ENCODE assay signal across 30 cellular contexts in genomic region chr15:96232335-96232734, GRCh38.
DNase-seq lines count a peak whose midpoint lies in the region; ATAC-seq, FAIRE-seq and TF ChIP-seq lines count a peak whose summit lies in the region.
"Had no signal": no experiment of that assay in that cellular context is flagged by ENCODE, and none has a peak within 500 bp of the region (broad histone marks: within the 10 kb centered on the region; RNA-seq: fewer than 3 reads in every experiment).

No MANE protein-coding gene starts in this region.

- H3K27ac ChIP-seq in K562 (ENCODE audit: extremely low read depth, low read depth, low read length) (no peak overlapping the region), smooth muscle cell (ENCODE audit: low read depth) (peak overlapping the region; percentile 31), lower lobe of right lung (no peak overlapping the region)
- H3K27ac ChIP-seq: GM23248, KMS-11, SK-N-MC had no signal

- peaks cover 0 to 5% (median 0%) of the 10 kb centered on the region in 3 donors for H3K9me3 Mint-ChIP-seq in T-cell

- H3K4me3 Mint-ChIP-seq in T-cell: no peak overlapping the region
- H3K4me3 Mint-ChIP-seq: CD4-positive, alpha-beta memory T cell had no signal

- no peak for TF ChIP-seq RAD21 in K562 (CRISPR knock-in tag; conservative IDR thresholded peaks at IDR 0.05 in 1 of 2, IDR thresholded peaks at IDR 0.05 in 1 of 2)

- no peaks in the 10 kb centered on the region for H3K9me1 ChIP-seq in K562 (ENCODE audit: control insufficient read depth, insufficient read depth, low read length)

- no peaks in the 10 kb centered on the region for H3K36me3 ChIP-seq in K562 (ENCODE audit: control insufficient read depth, insufficient read depth, low read length)
- no peaks in the 10 kb centered on the region for H3K36me3 ChIP-seq in smooth muscle cell (ENCODE audit: low read depth)
- H3K36me3 ChIP-seq in lower lobe of right lung: no peaks in the 10 kb centered on the region

- TF ChIP-seq CTCF in K562 (IDR thresholded peaks at IDR 0.05 in 2 of 3, conservative IDR thresholded peaks at IDR 0.05 in 1 of 3; ENCODE audit: insufficient read depth in 2 of 3, low read depth in 1 of 3, low read length in 3 of 3) (no peak), smooth muscle cell (IDR thresholded peaks at IDR 0.05; ENCODE audit: borderline replicate concordance, insufficient read depth, poor library complexity, severe bottlenecking) (no peak), lower lobe of right lung (IDR thresholded peaks at IDR 0.05) (no peak)

- no peak overlapping the region for H3K4me3 ChIP-seq in K562
- no peak overlapping the region for H3K4me3 ChIP-seq in smooth muscle cell
- no peak overlapping the region for H3K4me3 ChIP-seq in lower lobe of right lung
- H3K4me3 ChIP-seq: GM23248, SK-N-MC had no signal

- in situ Hi-C loops in K562 (cut with MboI): no loop called here

- H3F3A ChIP-seq in smooth muscle cell (ENCODE audit: low read depth): no peaks in the 10 kb centered on the region

- H2AFZ ChIP-seq in K562 (ENCODE audit: low read depth, low read length) (peak overlapping the region; percentile 62), smooth muscle cell (ENCODE audit: low read depth) (no peak overlapping the region)
- H2AFZ ChIP-seq: GM23248 had no signal

- WGBS in K562 (ENCODE audit: insufficient coverage, low coverage, missing lambda C conversion rate): 58% methylated on average over 3 of the region's 3 CpGs
- WGBS in smooth muscle cell (ENCODE audit: low lambda C conversion rate): 82% methylated on average over 3 of the region's 3 CpGs

- intact Hi-C loops in K562 (cut with micrococcal nuclease) (no loop called here), lower lobe of right lung (cut with DNase I) (no loop called here)

- FAIRE-seq in K562 (lab: Jason Lieb, UNC): no peak
- FAIRE-seq: GM19239 had no signal

- BruUV-seq in K562 (replicated peaks; lab: Mats Ljungman, UMichigan): no TSS peak

- H3K9me3 ChIP-seq in K562 (replicated peaks; ENCODE audit: control insufficient read depth, insufficient read depth, low read depth, low read length) (no peaks in the 10 kb centered on the region), smooth muscle cell (replicated peaks; ENCODE audit: low read depth) (no peaks in the 10 kb centered on the region), lower lobe of right lung (no peaks in the 10 kb centered on the region)
- H3K9me3 ChIP-seq: Caco-2 had no signal

- no peaks in the 10 kb centered on the region for H3K36me3 Mint-ChIP-seq in T-cell
- H3K36me3 Mint-ChIP-seq: CD4-positive, alpha-beta memory T cell had no signal

- no peak overlapping the region for H3K9ac ChIP-seq in K562 (ENCODE audit: insufficient read depth in 1 of 2, low read depth in 2 of 2, low read length in 2 of 2)
- no peak overlapping the region for H3K9ac ChIP-seq in smooth muscle cell (ENCODE audit: low read depth)
- H3K9ac ChIP-seq: GM23248, KMS-11 had no signal

- DNase-seq in NCI-H1048 (lab: John Stamatoyannopoulos, UW) (peak; percentile 21), K562 (ENCODE audit: extremely low read depth in 1 of 4, low spot score in 3 of 4) (no peak), islet precursor cell (peak; percentile 64), smooth muscle cell (lab: John Stamatoyannopoulos, UW; ENCODE audit: unreplicated experiment) (no peak), T-cell (no peak), lower lobe of right lung (no peak), midbrain (lab: John Stamatoyannopoulos, UW) (no peak), NCI-H128 (lab: John Stamatoyannopoulos, UW; ENCODE audit: unreplicated experiment) (no peak)
- DNase-seq: C1 segment of cervical spinal cord; Caco-2; CD4-positive, alpha-beta memory T cell; DMS 273 treated with DMSO at 0.1 percent for 48 hours; DMS79; EL; GDM1; GM23248; H7; IMR-90; NCI-H1092; NCI-H1436 treated with DMSO at 0.1 percent for 48 hours; NCI-H187 treated with DMSO at 0.1 percent for 48 hours; NCI-H2171 treated with DMSO at 0.1 percent for 48 hours; NCI-H524 treated with DMSO at 0.1 percent for 48 hours; NCI-H774; SHP77 treated with DMSO at 0.1 percent for 48 hours; SW 1271 had no signal

- no peak for TF ChIP-seq POLR2A in K562 (conservative IDR thresholded peaks at IDR 0.05)

- H3K4me1 ChIP-seq in K562 (replicated peaks in 1 of 2; ENCODE audit: control insufficient read depth in 2 of 2, insufficient read depth in 2 of 2, low read length in 2 of 2): peaks cover 0 to 17% of the 10 kb centered on the region in 2 experiments; a peak in 4 of 5 replicates
- no peaks in the 10 kb centered on the region for H3K4me1 ChIP-seq in smooth muscle cell (ENCODE audit: low read depth)
- H3K4me1 ChIP-seq in lower lobe of right lung: no peaks in the 10 kb centered on the region

- H4K20me1 ChIP-seq in K562 (replicated peaks; ENCODE audit: control insufficient read depth, insufficient read depth, low read length) (no peaks in the 10 kb centered on the region), smooth muscle cell (ENCODE audit: low read depth) (no peaks in the 10 kb centered on the region)

- no peaks in the 10 kb centered on the region for H3K4me1 Mint-ChIP-seq in T-cell
- H3K4me1 Mint-ChIP-seq: CD4-positive, alpha-beta memory T cell had no signal

- H3K79me2 ChIP-seq in K562 (ENCODE audit: control insufficient read depth, insufficient read depth, low read length) (no peaks in the 10 kb centered on the region), smooth muscle cell (ENCODE audit: low read depth) (no peaks in the 10 kb centered on the region)

- POLR2A ChIA-PET in K562 (lab: Yijun Ruan, JAX): interaction anchor here (0.8 kb wide), 1 partner anchor 9 kb away, joined by 3 read pairs; no protein-coding TSS in a partner anchor
- POLR2A ChIA-PET in T-cell (lab: Charles Lee): no interaction called here

- H3K4me2 ChIP-seq in K562 (ENCODE audit: insufficient read depth, low read length): no peak overlapping the region; the same call in 1 of the 2 replicates
- H3K4me2 ChIP-seq in smooth muscle cell: no peak overlapping the region
- H3K4me2 ChIP-seq: KMS-11 had no signal

- TF ChIP-seq EP300 in K562 (IDR thresholded peaks at IDR 0.05; ENCODE audit: low read length): no peak

- no peaks in the 10 kb centered on the region for H3K27me3 Mint-ChIP-seq in T-cell
- H3K27me3 Mint-ChIP-seq: CD4-positive, alpha-beta memory T cell had no signal

- ATAC-seq in K562 (no peak), T-cell (replicated peaks in 1 of 4) (no peak), lower lobe of right lung (no peak)
- ATAC-seq: Panc1 had no signal

- no peak overlapping the region for H3K27ac Mint-ChIP-seq in T-cell
- H3K27ac Mint-ChIP-seq: CD4-positive, alpha-beta memory T cell had no signal

- H3K27me3 ChIP-seq in K562 (ENCODE audit: control insufficient read depth in 2 of 2, insufficient read depth in 2 of 2, low read length in 2 of 2) (no peaks in the 10 kb centered on the region), smooth muscle cell (ENCODE audit: low read depth) (peaks cover 31% of the 10 kb centered on the region), lower lobe of right lung (ENCODE audit: low read depth) (no peaks in the 10 kb centered on the region)

- CTCF ChIA-PET in K562 (lab: Yijun Ruan, JAX; ENCODE audit: low intra/inter-chr PET ratio): no interaction called here
- CTCF ChIA-PET in T-cell (lab: Charles Lee): no interaction called here

TF ChIP-seq in K562, 482 proteins besides CTCF, POLR2A, EP300 and RAD21:
- TF ChIP-seq CBX3 (IDR thresholded peaks at IDR 0.05; ENCODE audit: borderline replicate concordance in 1 of 2, low read length in 2 of 2): no peak
- peak; percentile 57; the same call in 1 of the 2 replicates for TF ChIP-seq SPI1 (IDR thresholded peaks at IDR 0.05; ENCODE audit: borderline replicate concordance, low read depth, low read length)
- TF ChIP-seq HES1 (IDR thresholded peaks at IDR 0.05; ENCODE audit: low read depth): no peak
- no peak for TF ChIP-seq TCFL5 (CRISPR knock-in tag; conservative IDR thresholded peaks at IDR 0.05)
TF ChIP-seq in K562: peak in this region for 1.

Comparison
In these comparisons a context has a peak if more than half of its experiments do, and no peak if none do; other contexts are left out.
1. DNase-seq: peak in NCI-H1048 (single experiment) and islet precursor cell (single experiment); none in K562 (0 of 4), smooth muscle cell (single experiment), T-cell (0 of 34), lower lobe of right lung (single experiment), midbrain (single experiment) and NCI-H128 (single experiment).